ENCODE assay signal across 8 cellular contexts in the genomic region with DNA sequence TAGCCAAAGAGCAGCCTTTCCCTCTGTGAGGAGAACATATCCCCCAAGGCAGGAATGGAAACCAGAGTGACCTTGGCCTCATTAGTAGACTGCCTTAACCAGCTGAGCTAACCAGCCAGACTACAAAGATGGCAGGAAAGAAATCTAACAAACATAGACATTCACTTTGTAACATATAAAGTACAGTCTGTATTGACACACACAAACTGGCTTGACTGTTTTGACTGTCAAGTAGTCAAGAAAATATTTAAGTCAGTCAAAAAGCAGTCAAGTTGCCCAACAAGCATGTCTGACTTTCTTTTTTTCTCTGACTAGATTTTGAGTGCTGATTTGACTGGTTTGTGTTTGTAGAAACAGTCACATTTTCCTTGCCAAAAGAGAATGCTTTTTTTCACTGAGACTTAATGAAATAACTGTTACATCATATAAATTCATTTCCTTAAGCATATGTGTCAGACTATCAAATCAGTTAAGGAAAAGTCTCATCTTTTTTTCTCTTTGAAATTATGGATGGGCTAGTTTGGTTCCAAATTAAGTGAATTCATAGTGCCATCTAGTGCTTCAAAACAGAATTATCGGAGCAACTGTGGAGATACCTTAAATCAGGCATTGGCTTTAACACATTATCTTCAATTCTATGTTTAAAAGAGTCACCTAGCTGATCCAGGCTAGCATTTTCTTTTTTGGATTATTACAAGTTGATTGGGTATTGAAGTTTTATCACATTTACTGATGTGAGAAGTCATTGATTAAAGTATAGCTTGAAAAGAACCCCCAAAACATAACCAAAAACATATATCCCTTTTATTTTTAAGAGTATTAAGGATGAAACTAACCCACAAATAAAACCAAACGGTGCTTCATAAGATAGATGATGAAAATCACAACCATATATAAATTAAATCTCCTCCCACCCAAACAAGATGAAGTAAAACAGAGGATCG.
DNase-seq lines count a peak whose midpoint lies in the region; ATAC-seq, FAIRE-seq and TF ChIP-seq lines count a peak whose summit lies in the region.

No MANE protein-coding gene starts in this region.

- 15% methylated on average over 3 of the region's 3 CpGs for WGBS in K562 (ENCODE audit: insufficient coverage, low coverage, missing lambda C conversion rate)

- H3K36me3 ChIP-seq in K562 (ENCODE audit: control insufficient read depth, insufficient read depth, low read length) = no peaks in the 10 kb centered on the region

- TF ChIP-seq RAD21 in K562 (CRISPR knock-in tag; conservative IDR thresholded peaks at IDR 0.05 in 1 of 2, IDR thresholded peaks at IDR 0.05 in 1 of 2) = peak; percentile 90 to 95

- BruUV-seq in K562 (replicated peaks; lab: Mats Ljungman, UMichigan) = no TSS peak

- no peaks in the 10 kb centered on the region for H3K9me3 ChIP-seq in K562 (replicated peaks; ENCODE audit: control insufficient read depth, insufficient read depth, low read depth, low read length)

- in situ Hi-C loops in K562 (cut with MboI) = no loop called here

- no peaks in the 10 kb centered on the region for H3K4me1 ChIP-seq in K562 (replicated peaks in 1 of 2; ENCODE audit: control insufficient read depth in 2 of 2, insufficient read depth in 2 of 2, low read length in 2 of 2)

- no peak for TF ChIP-seq POLR2A in K562 (conservative IDR thresholded peaks at IDR 0.05)

- peak; percentile 77 for FAIRE-seq in K562 (lab: Jason Lieb, UNC)

- no peak overlapping the region for H3K4me2 ChIP-seq in K562 (ENCODE audit: insufficient read depth, low read length)

- H3K9ac ChIP-seq in K562 (ENCODE audit: insufficient read depth in 1 of 2, low read depth in 2 of 2, low read length in 2 of 2) = no peak overlapping the region

- POLR2A ChIA-PET in K562 (lab: Yijun Ruan, JAX) = no interaction called here

- DNase-seq in Right ventricle myocardium superior (no peak), Right ventricle myocardium inferior (ENCODE audit: missing footprints) (no peak), NCI-H510A (lab: John Stamatoyannopoulos, UW) (peak; percentile 4), K562 (ENCODE audit: extremely low read depth in 1 of 4, low spot score in 3 of 4) (peak in 2 of 4 experiments; percentile 19 to 54), inferior parietal cortex (ENCODE audit: extremely low spot score) (peak; percentile 84), stromal cell of bone marrow (ENCODE audit: low read depth) (peak; percentile 63)

- TF ChIP-seq CTCF in K562 (IDR thresholded peaks at IDR 0.05 in 2 of 3, conservative IDR thresholded peaks at IDR 0.05 in 1 of 3; ENCODE audit: insufficient read depth in 2 of 3, low read depth in 1 of 3, low read length in 3 of 3) = peak; percentile 29 to 73 (median 47); a peak in 3 of 6 replicates

- no peaks in the 10 kb centered on the region for H3K9me1 ChIP-seq in K562 (ENCODE audit: control insufficient read depth, insufficient read depth, low read length)

- intact Hi-C loops in Right ventricle myocardium superior (cut with DNase I) = loop anchor here (10.0 kb wide), 1 partner anchor 381 kb away; no protein-coding TSS in a partner anchor
- intact Hi-C loops in Right ventricle myocardium inferior (cut with DNase I) = loop anchor here (2.0 to 10.0 kb wide), 4 partner anchors 101 to 561 kb away; a partner anchor contains a TSS
- intact Hi-C loops in K562 (cut with micrococcal nuclease) = loop anchor here (1.0 to 5.0 kb wide), 8 partner anchors 108 to 938 kb away; a partner anchor contains a TSS

- no peak for TF ChIP-seq EP300 in K562 (IDR thresholded peaks at IDR 0.05; ENCODE audit: low read length)

- no peaks in the 10 kb centered on the region for H3K27me3 ChIP-seq in K562 (ENCODE audit: control insufficient read depth in 2 of 2, insufficient read depth in 2 of 2, low read length in 2 of 2)

- peak; percentile 57 for ATAC-seq in Right ventricle myocardium superior (ENCODE audit: poor library complexity)
- ATAC-seq in Right ventricle myocardium inferior = no peak
- ATAC-seq in HG03280 (IDR thresholded peaks at IDR 0.05; ENCODE audit: unreplicated experiment) = peak; percentile 59
- ATAC-seq in K562 = peak; percentile 89
- no peak for ATAC-seq in HG03469 (IDR thresholded peaks at IDR 0.05; ENCODE audit: unreplicated experiment)

- H3K4me3 ChIP-seq in K562 = no peak overlapping the region

- H4K20me1 ChIP-seq in K562 (replicated peaks; ENCODE audit: control insufficient read depth, insufficient read depth, low read length) = no peaks in the 10 kb centered on the region

- no peaks in the 10 kb centered on the region for H3K79me2 ChIP-seq in K562 (ENCODE audit: control insufficient read depth, insufficient read depth, low read length)

- CTCF ChIA-PET in K562 (lab: Yijun Ruan, JAX; ENCODE audit: low intra/inter-chr PET ratio) = interaction anchor here (1.0 to 2.4 kb wide), 4 partner anchors 541 to 945 kb away, joined by 3 to 11 read pairs (median 6); no protein-coding TSS in a partner anchor

- no peak overlapping the region for H3K27ac ChIP-seq in K562 (ENCODE audit: extremely low read depth, low read depth, low read length)

- no peak overlapping the region for H2AFZ ChIP-seq in K562 (ENCODE audit: low read depth, low read length)

TF ChIP-seq in K562, 482 proteins besides CTCF, POLR2A, EP300 and RAD21:
- TF ChIP-seq, protein P1, sequence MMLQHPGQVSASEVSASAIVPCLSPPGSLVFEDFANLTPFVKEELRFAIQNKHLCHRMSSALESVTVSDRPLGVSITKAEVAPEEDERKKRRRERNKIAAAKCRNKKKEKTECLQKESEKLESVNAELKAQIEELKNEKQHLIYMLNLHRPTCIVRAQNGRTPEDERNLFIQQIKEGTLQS (IDR thresholded peaks at IDR 0.05) = 0 out of 2 replicates have a peak, but pooled peaks have one; percentile 9
- TF ChIP-seq, protein P1 (CRISPR knock-in tag; conservative IDR thresholded peaks at IDR 0.05) = no peak
- TF ChIP-seq CEBPG (CRISPR knock-in tag; IDR thresholded peaks at IDR 0.05) (no peak), CEBPG (tag; conservative IDR thresholded peaks at IDR 0.05 in 1 of 2, IDR thresholded peaks at IDR 0.05 in 1 of 2) (peak in 1 of 2 experiments; percentile 25; a peak in 1 of 4 replicates), SMC3 (conservative IDR thresholded peaks at IDR 0.05; ENCODE audit: insufficient read depth, low read depth, low read length) (0 out of 2 replicates have a peak, but pooled peaks have one; percentile 18), ZNF384 (IDR thresholded peaks at IDR 0.05; ENCODE audit: low read depth, low read length) (peak; percentile 24; the same call in 1 of the 2 replicates), DDX20 (tag; IDR thresholded peaks at IDR 0.05; ENCODE audit: low read depth) (no peak), MECOM (CRISPR knock-in tag; IDR thresholded peaks at IDR 0.05) (0 out of 2 replicates have a peak, but pooled peaks have one; percentile 43), MEIS2 (IDR thresholded peaks at IDR 0.05; ENCODE audit: partially characterized antibody) (no peak)
- TF ChIP-seq, protein P2, sequence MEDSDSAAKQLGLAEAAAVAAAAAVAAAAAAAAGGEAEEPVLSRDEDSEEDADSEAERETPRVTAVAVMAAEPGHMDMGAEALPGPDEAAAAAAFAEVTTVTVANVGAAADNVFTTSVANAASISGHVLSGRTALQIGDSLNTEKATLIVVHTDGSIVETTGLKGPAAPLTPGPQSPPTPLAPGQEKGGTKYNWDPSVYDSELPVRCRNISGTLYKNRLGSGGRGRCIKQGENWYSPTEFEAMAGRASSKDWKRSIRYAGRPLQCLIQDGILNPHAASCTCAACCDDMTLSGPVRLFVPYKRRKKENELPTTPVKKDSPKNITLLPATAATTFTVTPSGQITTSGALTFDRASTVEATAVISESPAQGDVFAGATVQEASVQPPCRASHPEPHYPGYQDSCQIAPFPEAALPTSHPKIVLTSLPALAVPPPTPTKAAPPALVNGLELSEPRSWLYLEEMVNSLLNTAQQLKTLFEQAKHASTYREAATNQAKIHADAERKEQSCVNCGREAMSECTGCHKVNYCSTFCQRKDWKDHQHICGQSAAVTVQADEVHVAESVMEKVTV (CRISPR knock-in tag; IDR thresholded peaks at IDR 0.05) = peak; percentile 93

Comparison
In these comparisons a context has a peak if more than half of its experiments do, and no peak if none do; other contexts are left out.
1. ATAC-seq: peak in Right ventricle myocardium superior (single experiment), HG03280 (single experiment) and K562 (single experiment); none in Right ventricle myocardium inferior (single experiment) and HG03469 (single experiment).
2. DNase-seq: peak in NCI-H510A (single experiment), inferior parietal cortex (single experiment) and stromal cell of bone marrow (single experiment); none in Right ventricle myocardium superior (single experiment) and Right ventricle myocardium inferior (single experiment).